Comparison of ENCODE assay signal across 1 cellular context in genomic region chr2:120511546-120512320, GRCh38.
TF ChIP-seq lines count a peak whose summit lies in the region.

No MANE protein-coding gene starts in this region.

TF ChIP-seq in H1, 55 proteins besides CTCF, POLR2A, EP300 and RAD21 (continued from another document):
- 0 out of 2 replicates have a peak, but pooled peaks have one; percentile 26 for TF ChIP-seq MAX (IDR thresholded peaks at IDR 0.05)
